Comparison of ENCODE assay signal across 5 cellular contexts in the genomic region with DNA sequence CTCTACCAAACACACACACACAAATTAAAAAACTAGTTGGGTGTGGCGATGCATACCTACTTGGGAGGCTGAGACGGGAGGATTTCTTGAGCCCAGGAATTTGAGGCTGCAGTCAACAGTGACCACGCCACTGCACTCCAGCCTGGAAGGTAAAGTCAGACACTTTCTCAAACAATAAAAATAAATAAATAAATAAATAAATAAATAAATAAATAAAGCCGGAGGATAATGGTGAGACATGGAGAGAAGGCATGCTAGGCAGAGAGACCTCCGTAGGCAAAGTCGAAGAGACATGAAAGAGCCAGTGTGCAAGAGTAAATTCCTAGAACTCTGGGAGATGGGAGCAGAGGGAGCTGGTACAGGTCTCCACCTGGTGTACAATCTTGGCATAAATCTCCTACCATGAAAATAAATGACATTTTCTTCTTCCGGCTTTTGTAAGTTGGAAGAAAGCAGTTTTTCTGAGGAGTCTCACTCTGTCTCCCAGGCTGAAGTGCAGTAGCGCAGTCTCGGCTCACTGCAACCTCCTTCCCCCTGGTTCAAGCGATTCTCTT. TPM values are rescaled to one million over a fixed set of nuclear protein-coding genes. Genes with fewer than 3 reads are reported as not detected.
"Had no signal": no experiment of that assay in that cellular context is flagged by ENCODE, and none has a peak within 500 bp of the region (broad histone marks: within the 10 kb centered on the region; RNA-seq: fewer than 3 reads in every experiment).

No MANE protein-coding gene starts in this region.

RNA-seq across cellular contexts. Expression of a gene that starts 1.4 kb away (rescaled TPM):
- total RNA-seq: HT-29, IMR-90 had no signal

RNA-seq across cellular contexts. Expression of a gene that starts 37.7 kb away (rescaled TPM):
- total RNA-seq: IMR-90 had no signal
- polyA plus RNA-seq: IMR-90 had no signal

RNA-seq across cellular contexts. Expression of a gene that starts 46.8 kb away (rescaled TPM):
- total RNA-seq: IMR-90, NCI-H460, Right ventricle myocardium inferior, SJCRH30 had no signal
- polyA plus RNA-seq: IMR-90 had no signal
